Comparison of ENCODE assay signal across 1 cellular context in genomic region chr11:27354359-27354965, GRCh38.
TF ChIP-seq lines count a peak whose summit lies in the region.

No MANE protein-coding gene starts in this region.

TF ChIP-seq in HEK293, 187 proteins besides CTCF, POLR2A, EP300 and RAD21 (continued from another document):
- no peak for TF ChIP-seq PRDM6 (tag by site-specific recombination; IDR thresholded peaks at IDR 0.05)
- TF ChIP-seq ZNF223 (tag by site-specific recombination; IDR thresholded peaks at IDR 0.05) = no peak
- peak; percentile 53; the same call in 1 of the 2 replicates for TF ChIP-seq OSR2 (tag by site-specific recombination; IDR thresholded peaks at IDR 0.05)
- TF ChIP-seq ZNF530 (tag by site-specific recombination; IDR thresholded peaks at IDR 0.05; ENCODE audit: low read depth) = no peak
